Comparison of ENCODE assay signal across 28 cellular contexts in the genomic region with DNA sequence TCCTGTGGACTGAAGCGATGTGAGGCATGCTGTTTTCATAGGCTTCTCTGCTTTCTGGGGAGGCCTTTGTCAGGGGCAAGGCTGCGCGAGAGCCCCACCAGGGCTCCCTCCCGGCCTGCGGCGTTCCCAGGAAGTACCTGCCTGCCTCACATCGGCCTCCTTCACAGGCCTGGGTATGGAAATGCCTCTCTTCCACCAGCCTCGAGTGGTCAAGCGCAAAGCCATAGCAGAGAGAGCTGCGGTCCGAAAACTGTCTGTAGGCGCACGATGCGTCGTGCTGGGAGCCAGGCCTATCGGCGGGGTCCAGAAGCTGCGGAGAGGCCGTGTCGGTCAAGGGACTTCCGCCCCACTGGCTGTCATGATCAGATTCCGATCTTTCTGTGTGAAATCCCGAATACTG.
"Had no signal": no experiment of that assay in that cellular context is flagged by ENCODE, and none has a peak within 500 bp of the region (broad histone marks: within the 10 kb centered on the region; RNA-seq: fewer than 3 reads in every experiment).

No MANE protein-coding gene starts in this region.

- ATAC-seq: heart left ventricle; left colon; left lung; naive thymus-derived CD8-positive, alpha-beta T cell; pancreas; psoas muscle; right lobe of liver; stimulated activated memory B cell treated with anti-CD40 and anti-IgM and Interleukin-4, amounts not matched to agents 10 μg/mL and 1 μg/mL and 100 μg/mL, for 72 hours; stimulated activated naive CD8-positive, alpha-beta T cell treated with anti-CD3 and anti-CD28 coated beads, Interleukin-15, amount 100 ng/mL, for 72 hours; upper lobe of right lung had no signal

- DNase-seq: heart left ventricle; hypothalamus; immature natural killer cell; kidney; left colon; midbrain; naive thymus-derived CD8-positive, alpha-beta T cell; psoas muscle; right lobe of liver; stimulated activated CD4-positive, alpha-beta T cell treated with anti-CD3 and anti-CD28 coated beads, Interleukin-1b, Interleukin-23, amount 100 ng/mL, for 48 hours; stimulated activated CD4-positive, alpha-beta T cell treated with anti-CD3 and anti-CD28 coated beads, Interleukin-2, amount 100 ng/mL, for 48 hours; stimulated activated CD4-positive, alpha-beta T cell treated with anti-CD3 and anti-CD28 coated beads, Interleukin-4, amount 100 ng/mL, for 4 hours; stimulated activated CD8-positive, alpha-beta memory T cell treated with anti-CD3 and anti-CD28 coated beads, Interleukin-4, amount 100 ng/mL, for 48 hours; stimulated activated naive CD4-positive, alpha-beta T cell treated with Interleukin-2 at 50 U/mL for 16 hours; stimulated activated naive CD8-positive, alpha-beta T cell treated with anti-CD3 and anti-CD28 coated beads, Interleukin-15, amount 100 ng/mL, for 72 hours; tibial artery; trophoblast cell; upper lobe of right lung had no signal

- H3K27ac Mint-ChIP-seq: immature natural killer cell; memory B cell; naive thymus-derived CD8-positive, alpha-beta T cell; nephron; neural progenitor cell; stimulated activated memory B cell treated with anti-CD40 and anti-IgM and Interleukin-4, amounts not matched to agents 10 μg/mL and 1 μg/mL and 100 μg/mL, for 72 hours had no signal

- H3K4me2 ChIP-seq: neural progenitor cell, smooth muscle cell had no signal

- H3K36me3 Mint-ChIP-seq: immature natural killer cell; memory B cell; naive thymus-derived CD8-positive, alpha-beta T cell; neural progenitor cell; stimulated activated memory B cell treated with anti-CD40 and anti-IgM and Interleukin-4, amounts not matched to agents 10 μg/mL and 1 μg/mL and 100 μg/mL, for 72 hours had no signal

- H3K27ac ChIP-seq: heart left ventricle, left lung, neural progenitor cell, pancreas, psoas muscle, right lobe of liver, thoracic aorta, tibial artery, upper lobe of right lung had no signal

- H3K9me3 Mint-ChIP-seq: nephron, neural progenitor cell had no signal

- H3K27me3 Mint-ChIP-seq: stimulated activated naive CD8-positive, alpha-beta T cell treated with anti-CD3 and anti-CD28 coated beads, Interleukin-15, amount 100 ng/mL, for 72 hours had no signal

- FAIRE-seq: islet of Langerhans, kidney, pancreas, urothelium cell line had no signal

- H2AFZ ChIP-seq: neural progenitor cell had no signal

- H3K36me3 ChIP-seq: heart left ventricle, left lung, neural progenitor cell, right lobe of liver, thoracic aorta, tibial artery, upper lobe of right lung had no signal

- H3K9me3 ChIP-seq: heart left ventricle, left lung, pancreas, psoas muscle, right lobe of liver, thoracic aorta, tibial artery, upper lobe of right lung had no signal

- H3K9ac ChIP-seq: neural progenitor cell had no signal

- H3K4me1 ChIP-seq: heart left ventricle, left lung, neural progenitor cell, pancreas, right lobe of liver, tibial artery, upper lobe of right lung had no signal

- H3K27me3 ChIP-seq: left lung, neural progenitor cell, pancreas, right lobe of liver, tibial artery, upper lobe of right lung had no signal

- H3K4me3 ChIP-seq: heart left ventricle, left lung, neural progenitor cell, pancreas, psoas muscle, right lobe of liver, smooth muscle cell, thoracic aorta, tibial artery, upper lobe of right lung had no signal

- H3K4me1 Mint-ChIP-seq: immature natural killer cell; memory B cell; naive thymus-derived CD8-positive, alpha-beta T cell; neural progenitor cell; stimulated activated memory B cell treated with anti-CD40 and anti-IgM and Interleukin-4, amounts not matched to agents 10 μg/mL and 1 μg/mL and 100 μg/mL, for 72 hours; stimulated activated naive CD8-positive, alpha-beta T cell treated with anti-CD3 and anti-CD28 coated beads, Interleukin-15, amount 100 ng/mL, for 72 hours had no signal

- H3K4me3 Mint-ChIP-seq: immature natural killer cell; memory B cell; naive thymus-derived CD8-positive, alpha-beta T cell; nephron; neural progenitor cell; stimulated activated memory B cell treated with anti-CD40 and anti-IgM and Interleukin-4, amounts not matched to agents 10 μg/mL and 1 μg/mL and 100 μg/mL, for 72 hours; stimulated activated naive CD8-positive, alpha-beta T cell treated with anti-CD3 and anti-CD28 coated beads, Interleukin-15, amount 100 ng/mL, for 72 hours had no signal
